ENCODE assay signal across 8 cellular contexts in genomic region chr19:14494910-14495677, GRCh38. TPM values are rescaled to one million over a fixed set of nuclear protein-coding genes. Genes with fewer than 3 reads are reported as not detected.
DNase-seq lines count a peak whose midpoint lies in the region; ATAC-seq and TF ChIP-seq lines count a peak whose summit lies in the region.

No MANE protein-coding gene starts in this region.

- peaks cover 21% of the 10 kb centered on the region for H3K4me1 Mint-ChIP-seq in Caco-2 (ENCODE audit: low read depth, unreplicated experiment)

- no peak for DNase-seq in Caco-2
- peak; percentile 17 for DNase-seq in OCI-LY7 (ENCODE audit: low spot score)
- no peak for DNase-seq in ovary
- DNase-seq in HK-2 (ENCODE audit: unreplicated experiment) = no peak
- no peak for DNase-seq in NCI-H2081 (lab: John Stamatoyannopoulos, UW)

- intact Hi-C loops in Caco-2 (cut with micrococcal nuclease; ENCODE audit: unreplicated experiment) (no loop called here), OCI-LY7 (cut with micrococcal nuclease; ENCODE audit: unreplicated experiment) (loop anchor here (1.0 kb wide), 1 partner anchor 22 kb away; no protein-coding TSS in a partner anchor), ovary (cut with DNase I) (no loop called here)

- peak overlapping the region; percentile 58; the same call in 1 of the 2 replicates for H2AFZ ChIP-seq in OCI-LY7 (ENCODE audit: low read length)

- WGBS in ovary, 3 donors = 14 to 20% (median 19%) methylated on average over 14 of the region's 14 CpGs

- TF ChIP-seq POLR2A in ovary (IDR thresholded peaks at IDR 0.05) = no peak

- H3K9me3 ChIP-seq in Caco-2 = no peaks in the 10 kb centered on the region
- H3K9me3 ChIP-seq in OCI-LY7 (ENCODE audit: low read length) = no peaks in the 10 kb centered on the region
- no peaks in the 10 kb centered on the region for H3K9me3 ChIP-seq in ovary

- H3K27me3 ChIP-seq in Caco-2 (replicated peaks; ENCODE audit: control insufficient read depth, insufficient read depth, low read length) = no peaks in the 10 kb centered on the region
- H3K27me3 ChIP-seq in ovary = no peaks in the 10 kb centered on the region

- H3K36me3 ChIP-seq in Caco-2 (ENCODE audit: control insufficient read depth, insufficient read depth, low read length) = no peaks in the 10 kb centered on the region; the same call in 1 of the 2 replicates
- no peaks in the 10 kb centered on the region for H3K36me3 ChIP-seq in OCI-LY7 (ENCODE audit: insufficient read depth, low read length)
- H3K36me3 ChIP-seq in ovary = no peaks in the 10 kb centered on the region

- peak overlapping the region; percentile 100 for H3K4me2 ChIP-seq in OCI-LY7 (ENCODE audit: low read length)

- TF ChIP-seq CTCF in Caco-2 (IDR thresholded peaks at IDR 0.05; ENCODE audit: insufficient read depth in 1 of 2, low read depth in 1 of 2, low read length in 1 of 2, severe bottlenecking in 1 of 2, unreplicated experiment in 1 of 2) (no peak), OCI-LY7 (conservative IDR thresholded peaks at IDR 0.05; ENCODE audit: low read length) (no peak), ovary (IDR thresholded peaks at IDR 0.05) (no peak)

- H3K27ac Mint-ChIP-seq in Caco-2 (ENCODE audit: unreplicated experiment) = peak overlapping the region; percentile 91

- peaks cover 44% of the 10 kb centered on the region for H3K36me3 Mint-ChIP-seq in Caco-2 (ENCODE audit: insufficient read depth, unreplicated experiment)

- H3K4me1 ChIP-seq in Caco-2 (peaks cover 16% of the 10 kb centered on the region), OCI-LY7 (ENCODE audit: insufficient read depth, low read length, poor library complexity, severe bottlenecking) (peaks cover 19% of the 10 kb centered on the region), ovary (ENCODE audit: insufficient read depth) (no peaks in the 10 kb centered on the region)

- H3K9me2 ChIP-seq in OCI-LY7 (ENCODE audit: insufficient read depth, low read length) = no peaks in the 10 kb centered on the region

- no peaks in the 10 kb centered on the region for H4K20me1 ChIP-seq in OCI-LY7 (ENCODE audit: insufficient read depth, low read length)

- no peaks in the 10 kb centered on the region for H3K9me3 Mint-ChIP-seq in Caco-2 (ENCODE audit: unreplicated experiment)

- POLR2A ChIA-PET in Caco-2 (lab: Charles Lee) = interaction anchor here (0.6 kb wide), 1 partner anchor 195 kb away, joined by 3 read pairs; the partner anchor contains the start of gene ZNF333
- POLR2A ChIA-PET in OCI-LY7 (lab: Charles Lee) = interaction anchor here (0.5 to 2.3 kb wide), 7 partner anchors 9 to 129 kb away, joined by 3 to 10 read pairs (median 3); partner anchors contain the start of gene DNAJB1

- BruUV-seq in Caco-2 (replicated peaks; lab: Mats Ljungman, UMichigan) = no TSS peak
- no TSS peak for BruUV-seq in OCI-LY7 (replicated peaks; lab: Mats Ljungman, UMichigan)

- H3K4me3 ChIP-seq in Caco-2 (ENCODE audit: low read depth, low read length) (peak overlapping the region; percentile 93), OCI-LY7 (ENCODE audit: low read depth, low read length, poor library complexity, severe bottlenecking) (peak overlapping the region; percentile 72), ovary (peak overlapping the region; percentile 74)

- H3K79me2 ChIP-seq in OCI-LY7 (ENCODE audit: insufficient read depth, low read depth, low read length) = no peaks in the 10 kb centered on the region

- no peak overlapping the region for H3K27ac ChIP-seq in OCI-LY7 (ENCODE audit: low read depth, low read length, poor library complexity, severe bottlenecking)
- H3K27ac ChIP-seq in ovary = peak overlapping the region; percentile 51 to 61

- CTCF ChIA-PET in Caco-2 (lab: Charles Lee) (interaction anchor here (1.7 kb wide), 1 partner anchor 56 kb away, joined by 6 read pairs; no protein-coding TSS in a partner anchor), OCI-LY7 (lab: Charles Lee; ENCODE audit: unreplicated experiment) (interaction anchor here (0.6 to 0.7 kb wide), 2 partner anchors 718 to 1653 kb away, joined by 3 to 6 read pairs; no protein-coding TSS in a partner anchor)

- peak overlapping the region; percentile 80 for H3K4me3 Mint-ChIP-seq in Caco-2 (ENCODE audit: unreplicated experiment)

- peak; percentile 58 for ATAC-seq in esophagus mucosa
- ATAC-seq in GM18907 (IDR thresholded peaks at IDR 0.05; ENCODE audit: unreplicated experiment) = no peak
- ATAC-seq in HG02571 (IDR thresholded peaks at IDR 0.05; ENCODE audit: unreplicated experiment) = no peak

- no peak for TF ChIP-seq EP300 in ovary (IDR thresholded peaks at IDR 0.05)

- H3K27me3 Mint-ChIP-seq in Caco-2 (ENCODE audit: insufficient read depth, unreplicated experiment) = no peaks in the 10 kb centered on the region

RNA-seq across cellular contexts. Expression of gene GIPC1, which starts 0.8 kb away (rescaled TPM):
- total RNA-seq in Caco-2 (2022) (98.7 and 105 TPM in 2 replicates), OCI-LY7 (2022) (37.6 and 38.3 TPM in 2 replicates), esophagus mucosa (254 TPM), ovary (10 to 100 TPM; 33.7 to 64.5 (median 41.8) TPM)
- 18.5 and 26.9 TPM in 2 replicates for total RNA-seq in OCI-LY7 (2014; rRNA removed; shearing (Covaris generic))
- polyA plus RNA-seq in ovary = 10 to 100 TPM; 14.7 to 40.9 TPM

RNA-seq across cellular contexts. Expression of gene PTGER1, which starts 19.9 kb away (rescaled TPM):
- total RNA-seq in Caco-2 (2022) (0.20 and 0.74 TPM in 2 replicates), OCI-LY7 (2022) (0.23 TPM in 1 of 2 replicates, not detected in the other), esophagus mucosa (0.44 TPM), ovary (under 1 TPM in 3 of 7 donors, not detected in 4; 0.18 to 0.92 (median 0.32) TPM)
- not detected in 2 replicates for total RNA-seq in OCI-LY7 (2014; rRNA removed; shearing (Covaris generic))
- not detected for polyA plus RNA-seq in ovary

RNA-seq across cellular contexts. Expression of gene DNAJB1, which starts 23.1 kb away (rescaled TPM):
- total RNA-seq in Caco-2 (2022) (79.5 and 80.2 TPM in 2 replicates), OCI-LY7 (2022) (51.7 and 63.7 TPM in 2 replicates), esophagus mucosa (337 TPM), ovary (100 to 1,000 TPM in 3 of 7 donors, 10 to 100 TPM in 4; 53.7 to 151 (median 75.1) TPM)
- 62.9 and 76.7 TPM in 2 replicates for total RNA-seq in OCI-LY7 (2014; rRNA removed; shearing (Covaris generic))
- polyA plus RNA-seq in ovary = 100 to 1,000 TPM in 1 of 2 donors, 10 to 100 TPM in 1; 52.4 to 123 TPM

RNA-seq across cellular contexts. Expression of gene TECR, which starts 34.3 kb away (rescaled TPM):
- 294 and 300 TPM in 2 replicates for total RNA-seq in Caco-2 (2022)
- total RNA-seq in OCI-LY7 (2014; rRNA removed; shearing (Covaris generic)) = 52.3 and 81.4 TPM in 2 replicates
- 128 and 130 TPM in 2 replicates for total RNA-seq in OCI-LY7 (2022)
- total RNA-seq in esophagus mucosa = 341 TPM
- 100 to 1,000 TPM in 2 of 7 donors, 10 to 100 TPM in 5; 22.3 to 115 (median 78.2) TPM for total RNA-seq in ovary
- polyA plus RNA-seq in ovary = 10 to 100 TPM; 92.4 to 97.4 TPM
